In the genomic region with DNA sequence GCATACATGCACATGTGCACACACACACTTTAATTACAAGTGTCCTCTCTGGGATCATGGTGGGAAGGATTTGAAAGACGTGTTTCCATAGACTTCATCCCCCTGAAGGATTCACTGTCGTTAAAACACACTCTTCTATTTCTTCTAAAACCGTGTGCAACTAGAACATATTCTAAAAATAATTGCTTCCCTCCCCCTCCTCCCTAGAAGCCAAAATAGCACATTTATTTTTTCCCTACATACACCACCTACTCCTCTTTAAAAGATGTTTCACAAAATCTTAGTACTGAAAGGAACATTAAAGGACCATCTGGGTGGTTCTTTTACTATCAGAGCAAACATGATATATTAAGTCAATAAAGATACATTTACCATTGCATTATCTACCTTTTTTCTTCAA, we compare ENCODE assay signal across 2 cellular contexts.
TF ChIP-seq lines count a peak whose summit lies in the region.

No MANE protein-coding gene starts in this region.

TF ChIP-seq in A549, 52 proteins besides CTCF, POLR2A, EP300 and RAD21:
- TF ChIP-seq, protein P1, sequence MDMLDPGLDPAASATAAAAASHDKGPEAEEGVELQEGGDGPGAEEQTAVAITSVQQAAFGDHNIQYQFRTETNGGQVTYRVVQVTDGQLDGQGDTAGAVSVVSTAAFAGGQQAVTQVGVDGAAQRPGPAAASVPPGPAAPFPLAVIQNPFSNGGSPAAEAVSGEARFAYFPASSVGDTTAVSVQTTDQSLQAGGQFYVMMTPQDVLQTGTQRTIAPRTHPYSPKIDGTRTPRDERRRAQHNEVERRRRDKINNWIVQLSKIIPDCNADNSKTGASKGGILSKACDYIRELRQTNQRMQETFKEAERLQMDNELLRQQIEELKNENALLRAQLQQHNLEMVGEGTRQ (IDR thresholded peaks at IDR 0.05) = no peak
- TF ChIP-seq ZFP36 (IDR thresholded peaks at IDR 0.05; ENCODE audit: borderline replicate concordance, partially characterized antibody) (no peak), REST (IDR thresholded peaks at IDR 0.05) (no peak), RCOR1 (IDR thresholded peaks at IDR 0.05; ENCODE audit: low read depth, low read length) (no peak), HES2 (IDR thresholded peaks at IDR 0.05) (no peak), CHD2 (IDR thresholded peaks at IDR 0.05; ENCODE audit: low read length, partially characterized antibody) (no peak), FOSL2 (IDR thresholded peaks at IDR 0.05) (no peak), FOSL2 (CRISPR knock-in tag; IDR thresholded peaks at IDR 0.05) (no peak), MAX (IDR thresholded peaks at IDR 0.05) (no peak), ZNF302 (CRISPR knock-in tag; IDR thresholded peaks at IDR 0.05) (no peak), POLR2AphosphoS2 (conservative IDR thresholded peaks at IDR 0.05; ENCODE audit: low read length) (no peak)

TF ChIP-seq in GM23338, 12 proteins besides CTCF, POLR2A, EP300 and RAD21 (continued from another document):
- TF ChIP-seq, protein P2, sequence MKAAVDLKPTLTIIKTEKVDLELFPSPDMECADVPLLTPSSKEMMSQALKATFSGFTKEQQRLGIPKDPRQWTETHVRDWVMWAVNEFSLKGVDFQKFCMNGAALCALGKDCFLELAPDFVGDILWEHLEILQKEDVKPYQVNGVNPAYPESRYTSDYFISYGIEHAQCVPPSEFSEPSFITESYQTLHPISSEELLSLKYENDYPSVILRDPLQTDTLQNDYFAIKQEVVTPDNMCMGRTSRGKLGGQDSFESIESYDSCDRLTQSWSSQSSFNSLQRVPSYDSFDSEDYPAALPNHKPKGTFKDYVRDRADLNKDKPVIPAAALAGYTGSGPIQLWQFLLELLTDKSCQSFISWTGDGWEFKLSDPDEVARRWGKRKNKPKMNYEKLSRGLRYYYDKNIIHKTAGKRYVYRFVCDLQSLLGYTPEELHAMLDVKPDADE (IDR thresholded peaks at IDR 0.05) = no peak
- no peak for TF ChIP-seq NANOG (IDR thresholded peaks at IDR 0.05; ENCODE audit: borderline replicate concordance)
- TF ChIP-seq POLR2AphosphoS5 (IDR thresholded peaks at IDR 0.05; ENCODE audit: low read depth) = no peak
- no peak for TF ChIP-seq CREB1 (CRISPR knock-in tag; IDR thresholded peaks at IDR 0.05; ENCODE audit: low read depth)
- TF ChIP-seq ZNF331 (CRISPR knock-in tag; IDR thresholded peaks at IDR 0.05; ENCODE audit: low read depth) = no peak
- TF ChIP-seq EZH2 (IDR thresholded peaks at IDR 0.05; ENCODE audit: low read depth, unreplicated experiment) = no peak
- no peak for TF ChIP-seq ZNF114 (CRISPR knock-in tag; IDR thresholded peaks at IDR 0.05)
- TF ChIP-seq, protein P3, sequence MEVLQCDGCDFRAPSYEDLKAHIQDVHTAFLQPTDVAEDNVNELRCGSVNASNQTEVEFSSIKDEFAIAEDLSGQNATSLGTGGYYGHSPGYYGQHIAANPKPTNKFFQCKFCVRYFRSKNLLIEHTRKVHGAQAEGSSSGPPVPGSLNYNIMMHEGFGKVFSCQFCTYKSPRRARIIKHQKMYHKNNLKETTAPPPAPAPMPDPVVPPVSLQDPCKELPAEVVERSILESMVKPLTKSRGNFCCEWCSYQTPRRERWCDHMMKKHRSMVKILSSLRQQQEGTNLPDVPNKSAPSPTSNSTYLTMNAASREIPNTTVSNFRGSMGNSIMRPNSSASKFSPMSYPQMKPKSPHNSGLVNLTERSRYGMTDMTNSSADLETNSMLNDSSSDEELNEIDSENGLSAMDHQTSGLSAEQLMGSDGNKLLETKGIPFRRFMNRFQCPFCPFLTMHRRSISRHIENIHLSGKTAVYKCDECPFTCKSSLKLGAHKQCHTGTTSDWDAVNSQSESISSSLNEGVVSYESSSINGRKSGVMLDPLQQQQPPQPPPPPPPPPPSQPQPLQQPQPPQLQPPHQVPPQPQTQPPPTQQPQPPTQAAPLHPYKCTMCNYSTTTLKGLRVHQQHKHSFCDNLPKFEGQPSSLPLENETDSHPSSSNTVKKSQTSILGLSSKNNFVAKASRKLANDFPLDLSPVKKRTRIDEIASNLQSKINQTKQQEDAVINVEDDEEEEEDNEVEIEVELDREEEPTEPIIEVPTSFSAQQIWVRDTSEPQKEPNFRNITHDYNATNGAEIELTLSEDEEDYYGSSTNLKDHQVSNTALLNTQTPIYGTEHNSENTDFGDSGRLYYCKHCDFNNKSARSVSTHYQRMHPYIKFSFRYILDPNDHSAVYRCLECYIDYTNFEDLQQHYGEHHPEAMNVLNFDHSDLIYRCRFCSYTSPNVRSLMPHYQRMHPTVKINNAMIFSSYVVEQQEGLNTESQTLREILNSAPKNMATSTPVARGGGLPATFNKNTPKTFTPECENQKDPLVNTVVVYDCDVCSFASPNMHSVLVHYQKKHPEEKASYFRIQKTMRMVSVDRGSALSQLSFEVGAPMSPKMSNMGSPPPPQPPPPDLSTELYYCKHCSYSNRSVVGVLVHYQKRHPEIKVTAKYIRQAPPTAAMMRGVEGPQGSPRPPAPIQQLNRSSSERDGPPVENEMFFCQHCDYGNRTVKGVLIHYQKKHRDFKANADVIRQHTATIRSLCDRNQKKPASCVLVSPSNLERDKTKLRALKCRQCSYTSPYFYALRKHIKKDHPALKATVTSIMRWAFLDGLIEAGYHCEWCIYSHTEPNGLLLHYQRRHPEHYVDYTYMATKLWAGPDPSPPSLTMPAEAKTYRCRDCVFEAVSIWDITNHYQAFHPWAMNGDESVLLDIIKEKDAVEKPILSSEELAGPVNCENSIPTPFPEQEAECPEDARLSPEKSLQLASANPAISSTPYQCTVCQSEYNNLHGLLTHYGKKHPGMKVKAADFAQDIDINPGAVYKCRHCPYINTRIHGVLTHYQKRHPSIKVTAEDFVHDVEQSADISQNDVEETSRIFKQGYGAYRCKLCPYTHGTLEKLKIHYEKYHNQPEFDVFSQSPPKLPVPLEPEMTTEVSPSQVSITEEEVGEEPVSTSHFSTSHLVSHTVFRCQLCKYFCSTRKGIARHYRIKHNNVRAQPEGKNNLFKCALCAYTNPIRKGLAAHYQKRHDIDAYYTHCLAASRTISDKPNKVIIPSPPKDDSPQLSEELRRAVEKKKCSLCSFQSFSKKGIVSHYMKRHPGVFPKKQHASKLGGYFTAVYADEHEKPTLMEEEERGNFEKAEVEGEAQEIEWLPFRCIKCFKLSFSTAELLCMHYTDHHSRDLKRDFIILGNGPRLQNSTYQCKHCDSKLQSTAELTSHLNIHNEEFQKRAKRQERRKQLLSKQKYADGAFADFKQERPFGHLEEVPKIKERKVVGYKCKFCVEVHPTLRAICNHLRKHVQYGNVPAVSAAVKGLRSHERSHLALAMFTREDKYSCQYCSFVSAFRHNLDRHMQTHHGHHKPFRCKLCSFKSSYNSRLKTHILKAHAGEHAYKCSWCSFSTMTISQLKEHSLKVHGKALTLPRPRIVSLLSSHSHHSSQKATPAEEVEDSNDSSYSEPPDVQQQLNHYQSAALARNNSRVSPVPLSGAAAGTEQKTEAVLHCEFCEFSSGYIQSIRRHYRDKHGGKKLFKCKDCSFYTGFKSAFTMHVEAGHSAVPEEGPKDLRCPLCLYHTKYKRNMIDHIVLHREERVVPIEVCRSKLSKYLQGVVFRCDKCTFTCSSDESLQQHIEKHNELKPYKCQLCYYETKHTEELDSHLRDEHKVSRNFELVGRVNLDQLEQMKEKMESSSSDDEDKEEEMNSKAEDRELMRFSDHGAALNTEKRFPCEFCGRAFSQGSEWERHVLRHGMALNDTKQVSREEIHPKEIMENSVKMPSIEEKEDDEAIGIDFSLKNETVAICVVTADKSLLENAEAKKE (CRISPR knock-in tag; IDR thresholded peaks at IDR 0.05) = no peak
- TF ChIP-seq REST (IDR thresholded peaks at IDR 0.05; ENCODE audit: unreplicated experiment) = no peak
- TF ChIP-seq EZH2phosphoT487 (IDR thresholded peaks at IDR 0.05; ENCODE audit: unreplicated experiment) = no peak
TF ChIP-seq in GM23338: peak in this region for 0.
